Comparison of ENCODE assay signal across 8 cellular contexts in genomic region chr2:200525551-200525881, GRCh38. TPM values are rescaled to one million over a fixed set of nuclear protein-coding genes. Genes with fewer than 3 reads are reported as not detected.
A peak's percentile ranks its signal among the peaks of the same experiment; 100 is the strongest.
DNase-seq lines count a peak whose midpoint lies in the region; ATAC-seq and TF ChIP-seq lines count a peak whose summit lies in the region.

No MANE protein-coding gene starts in this region.

- H3K36me3 ChIP-seq in esophagus (ENCODE audit: control insufficient read depth in 2 of 2, insufficient read depth in 2 of 2, low read length in 1 of 2) (no peaks in the 10 kb centered on the region), parathyroid adenoma (ENCODE audit: control insufficient read depth, insufficient read depth, low read length) (no peaks in the 10 kb centered on the region)

- peak overlapping the region; percentile 72 for H2AFZ ChIP-seq in parathyroid adenoma

- no peak overlapping the region for H3K9ac ChIP-seq in parathyroid adenoma

- peak overlapping the region; percentile 89 for H3K4me3 Mint-ChIP-seq in Calu3 (ENCODE audit: low read depth, unreplicated experiment)

- H3K4me2 ChIP-seq in parathyroid adenoma (ENCODE audit: low read length), result peak overlapping the region; percentile 90

- POLR2A ChIA-PET in RWPE1 (lab: Yijun Ruan, JAX; ENCODE audit: low non-redundant PET), result no interaction called here

- H3K27ac Mint-ChIP-seq in Calu3 (ENCODE audit: unreplicated experiment), result no peak overlapping the region

- no TSS peak for BruUV-seq in Calu3 (replicated peaks; lab: Mats Ljungman, UMichigan)

- H3K27me3 Mint-ChIP-seq in Calu3 (ENCODE audit: unreplicated experiment), result no peaks in the 10 kb centered on the region

- no peak for DNase-seq in Calu3
- no peak for DNase-seq in RWPE1 (ENCODE audit: low spot score)
- no peak for DNase-seq in stimulated activated CD4-positive, alpha-beta T cell treated with anti-CD3 and anti-CD28 coated beads, Interleukin-1b, Interleukin-23, amount 100 ng/mL, for 48 hours
- DNase-seq in NCI-H774 (lab: John Stamatoyannopoulos, UW), result no peak

- H3K4me1 Mint-ChIP-seq in Calu3 (ENCODE audit: low read depth, unreplicated experiment), result peaks cover 21% of the 10 kb centered on the region

- H3K9me3 Mint-ChIP-seq in Calu3 (ENCODE audit: low read depth, unreplicated experiment), result no peaks in the 10 kb centered on the region

- WGBS in esophagus, 2 donors, result 17 to 24% methylated on average over 7 of the region's 7 CpGs

- H3K4me3 ChIP-seq in esophagus (ENCODE audit: low read depth in 1 of 2, low read length in 2 of 2), result peak overlapping the region; percentile 76 to 82
- peak overlapping the region; percentile 91 for H3K4me3 ChIP-seq in parathyroid adenoma (ENCODE audit: low read depth, low read length)

- peaks cover 0 to 2% of the 10 kb centered on the region in 2 donors for H3K4me1 ChIP-seq in esophagus (ENCODE audit: control insufficient read depth in 2 of 2, insufficient read depth in 2 of 2, low read length in 1 of 2)
- peaks cover 4% of the 10 kb centered on the region for H3K4me1 ChIP-seq in parathyroid adenoma

- peaks cover 15% of the 10 kb centered on the region for H3K36me3 Mint-ChIP-seq in Calu3 (ENCODE audit: insufficient read depth, unreplicated experiment)

- intact Hi-C loops in Calu3 (cut with micrococcal nuclease; ENCODE audit: unreplicated experiment), result no loop called here

- no peaks in the 10 kb centered on the region for H3K27me3 ChIP-seq in esophagus (ENCODE audit: control insufficient read depth in 1 of 2, insufficient read depth in 2 of 2, low read length in 2 of 2)
- H3K27me3 ChIP-seq in parathyroid adenoma (ENCODE audit: control insufficient read depth, insufficient read depth, low read length), result no peaks in the 10 kb centered on the region

- H3K27ac ChIP-seq in RWPE1 (peak overlapping the region; percentile 88), esophagus (ENCODE audit: low read depth in 2 of 2, low read length in 1 of 2) (peak overlapping the region in 1 of 2 donors; percentile 63), parathyroid adenoma (no peak overlapping the region)

- H3K9me3 ChIP-seq in esophagus (ENCODE audit: control insufficient read depth in 2 of 2, insufficient read depth in 1 of 2, low read depth in 1 of 2, low read length in 1 of 2) (no peaks in the 10 kb centered on the region), parathyroid adenoma (ENCODE audit: control insufficient read depth, low read length) (no peaks in the 10 kb centered on the region)

- TF ChIP-seq POLR2A in GM18505 (IDR thresholded peaks at IDR 0.05; ENCODE audit: borderline replicate concordance, extremely low read depth, insufficient read depth, insufficient read length), result no peak

- no peaks in the 10 kb centered on the region for H3K79me2 ChIP-seq in parathyroid adenoma

- CTCF ChIA-PET in Calu3 (lab: Charles Lee), result interaction anchor here (0.6 to 1.5 kb wide), 2 partner anchors 8 to 339 kb away, joined by 3 read pairs; partner anchors contain the start of gene CLK1
- CTCF ChIA-PET in RWPE1 (lab: Yijun Ruan, JAX), result interaction anchor here (0.6 to 2.4 kb wide), 3 partner anchors 16 to 655 kb away, joined by 4 to 8 read pairs (median 5); partner anchors contain the start of gene KCTD18

- ATAC-seq in GM21529 (IDR thresholded peaks at IDR 0.05; ENCODE audit: unreplicated experiment), result no peak
- no peak for ATAC-seq in GM18505 (IDR thresholded peaks at IDR 0.05; ENCODE audit: unreplicated experiment)

- TF ChIP-seq CTCF in Calu3 (IDR thresholded peaks at IDR 0.05; ENCODE audit: unreplicated experiment) (no peak), RWPE1 (conservative IDR thresholded peaks at IDR 0.05; ENCODE audit: low read depth) (no peak), parathyroid adenoma (IDR thresholded peaks at IDR 0.05) (no peak)

RNA-seq across cellular contexts. Expression of gene SGO2, which starts 0.5 kb away (rescaled TPM):
- 18.0 and 22.9 TPM in 2 replicates for total RNA-seq in Calu3 (2022)
- 1 to 10 TPM; 1.3 to 2.5 TPM for polyA plus RNA-seq in esophagus

RNA-seq across cellular contexts. Expression of gene KCTD18, which starts 15.6 kb away (rescaled TPM):
- total RNA-seq in Calu3 (2022), result 11.8 and 13.6 TPM in 2 replicates
- polyA plus RNA-seq in esophagus, result 1 to 10 TPM; 4.9 to 9.1 TPM
